ENCODE assay signal across 14 cellular contexts in the genomic region with DNA sequence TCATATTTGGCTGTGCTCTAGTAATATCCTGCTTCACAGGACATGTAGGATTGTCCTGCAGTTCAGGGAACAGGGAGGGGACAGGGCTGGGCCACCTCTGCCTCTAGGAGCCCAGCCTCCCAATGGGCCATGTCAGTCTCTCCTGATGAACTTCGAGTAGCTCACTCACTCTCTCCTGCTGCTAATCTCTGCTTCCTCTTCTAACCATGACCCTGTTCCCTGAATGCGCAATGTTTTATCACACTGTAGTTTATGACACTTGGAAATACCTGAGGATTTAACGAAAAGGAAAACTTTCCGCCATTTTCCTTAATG. TPM values are rescaled to one million over a fixed set of nuclear protein-coding genes. Genes with fewer than 3 reads are reported as not detected.
DNase-seq lines count a peak whose midpoint lies in the region; ATAC-seq and TF ChIP-seq lines count a peak whose summit lies in the region.
"Had no signal": no experiment of that assay in that cellular context is flagged by ENCODE, and none has a peak within 500 bp of the region (broad histone marks: within the 10 kb centered on the region; RNA-seq: fewer than 3 reads in every experiment).

No MANE protein-coding gene starts in this region.

- ATAC-seq in activated CD4-positive, alpha-beta T cell treated with anti-CD3 and anti-CD28 coated beads for 36 hours = no peak
- peak; percentile 44 for ATAC-seq in left lobe of liver
- no peak for ATAC-seq in stimulated activated naive CD8-positive, alpha-beta T cell treated with anti-CD3 and anti-CD28 coated beads, Interleukin-15, amount 100 ng/mL, for 72 hours

- peaks cover 20% of the 10 kb centered on the region for H3K4me1 Mint-ChIP-seq in activated CD4-positive, alpha-beta T cell treated with anti-CD3 and anti-CD28 coated beads for 36 hours
- peaks cover 29% of the 10 kb centered on the region for H3K4me1 Mint-ChIP-seq in stimulated activated naive CD8-positive, alpha-beta T cell treated with anti-CD3 and anti-CD28 coated beads, Interleukin-15, amount 100 ng/mL, for 72 hours

- no peak for TF ChIP-seq POLR2A in transverse colon (IDR thresholded peaks at IDR 0.05)

- no peaks in the 10 kb centered on the region for H3K9me3 Mint-ChIP-seq in activated CD4-positive, alpha-beta T cell treated with anti-CD3 and anti-CD28 coated beads for 36 hours (ENCODE audit: low read depth)
- H3K9me3 Mint-ChIP-seq in stimulated activated naive CD8-positive, alpha-beta T cell treated with anti-CD3 and anti-CD28 coated beads, Interleukin-15, amount 100 ng/mL, for 72 hours = no peaks in the 10 kb centered on the region
- H3K9me3 Mint-ChIP-seq: activated CD8-positive, alpha-beta T cell treated with anti-CD3 and anti-CD28 coated beads for 36 hours; immature natural killer cell had no signal

- H3K4me1 ChIP-seq in transverse colon = peaks cover 0 to 21% (median 8%) of the 10 kb centered on the region in 4 donors

- TF ChIP-seq EP300 in transverse colon (IDR thresholded peaks at IDR 0.05; ENCODE audit: low read depth) = no peak

- no peaks in the 10 kb centered on the region for H3K27me3 ChIP-seq in brain microvascular endothelial cell (replicated peaks)
- H3K27me3 ChIP-seq in transverse colon = no peaks in the 10 kb centered on the region

- peak overlapping the region; percentile 8 for H3K27ac Mint-ChIP-seq in activated CD4-positive, alpha-beta T cell treated with anti-CD3 and anti-CD28 coated beads for 36 hours
- peak overlapping the region in 1 of 2 donors; percentile 76 for H3K27ac Mint-ChIP-seq in stimulated activated naive CD8-positive, alpha-beta T cell treated with anti-CD3 and anti-CD28 coated beads, Interleukin-15, amount 100 ng/mL, for 72 hours
- H3K27ac Mint-ChIP-seq: T-helper 1 cell treated with Interleukin-12 subunit alpha and Interleukin-12 subunit beta and Interleukin-4 antibody, amounts not matched to agents 30 μg/mL and 1 μg/mL, for 36 hours had no signal

- POLR2A ChIA-PET in activated CD4-positive, alpha-beta T cell treated with anti-CD3 and anti-CD28 coated beads for 36 hours (lab: Charles Lee) = interaction anchor here (0.6 kb wide), 1 partner anchor 234 kb away, joined by 7 read pairs; no protein-coding TSS in a partner anchor

- WGBS in transverse colon (ENCODE audit: low coverage in 1 of 2), 2 donors = 79 to 82% methylated on average over 3 to 4 of the region's 4 CpGs

- intact Hi-C loops in activated CD4-positive, alpha-beta T cell treated with anti-CD3 and anti-CD28 coated beads for 36 hours (cut with DNase I, micrococcal nuclease) = no loop called here
- intact Hi-C loops in transverse colon (cut with DNase I; ENCODE audit: low total_unique reads) = no loop called here

- H3K36me3 Mint-ChIP-seq in activated CD4-positive, alpha-beta T cell treated with anti-CD3 and anti-CD28 coated beads for 36 hours (ENCODE audit: low read depth) = peaks cover 14% of the 10 kb centered on the region

- H3K27ac ChIP-seq in brain microvascular endothelial cell (peak overlapping the region; percentile 48), transverse colon (peak overlapping the region in 3 of 4 donors; percentile 58 to 65 (median 60))

- no peaks in the 10 kb centered on the region for H3K27me3 Mint-ChIP-seq in activated CD4-positive, alpha-beta T cell treated with anti-CD3 and anti-CD28 coated beads for 36 hours
- H3K27me3 Mint-ChIP-seq in stimulated activated naive CD8-positive, alpha-beta T cell treated with anti-CD3 and anti-CD28 coated beads, Interleukin-15, amount 100 ng/mL, for 72 hours = no peaks in the 10 kb centered on the region
- H3K27me3 Mint-ChIP-seq: activated CD8-positive, alpha-beta T cell treated with anti-CD3 and anti-CD28 coated beads for 36 hours had no signal

- no peak for DNase-seq in activated CD4-positive, alpha-beta T cell treated with anti-CD3 and anti-CD28 coated beads for 36 hours
- no peak for DNase-seq in activated CD4-positive, alpha-beta T cell treated with anti-CD3 and anti-CD28 coated beads for 48 hours
- DNase-seq in brain microvascular endothelial cell = no peak
- no peak for DNase-seq in left lobe of liver (ENCODE audit: low spot score)
- peak; percentile 39 for DNase-seq in transverse colon
- no peak for DNase-seq in NCI-H1436 treated with DMSO at 0.1 percent for 48 hours (lab: John Stamatoyannopoulos, UW)
- DNase-seq in stimulated activated CD4-positive, alpha-beta T cell treated with anti-CD3 and anti-CD28 coated beads, Interleukin-12 subunit alpha, Interleukin-12 subunit beta, amount 100 ng/mL, for 4 hours = no peak
- no peak for DNase-seq in stimulated activated naive CD8-positive, alpha-beta T cell treated with anti-CD3 and anti-CD28 coated beads, Interleukin-15, amount 100 ng/mL, for 72 hours
- DNase-seq: activated CD8-positive, alpha-beta T cell treated with anti-CD3 and anti-CD28 coated beads for 36 hours; activated naive CD4-positive, alpha-beta T cell treated with anti-CD3 and anti-CD28 coated beads, Interleukin-2, amount 50 U/mL, for 16 hours; cerebellar nuclear complex; immature natural killer cell had no signal

- TF ChIP-seq CTCF in brain microvascular endothelial cell (IDR thresholded peaks at IDR 0.05; ENCODE audit: low read depth, low read length, missing control alignments) (no peak), transverse colon (IDR thresholded peaks at IDR 0.05) (no peak)

- in situ Hi-C loops in brain microvascular endothelial cell (cut with HindIII; ENCODE audit: low pct_ligation_motif_present, low sequenced_read_pairs) = no loop called here
- in situ Hi-C loops in transverse colon (cut with MboI; ENCODE audit: low pct_ligation_motif_present in 1 of 4, low pct_unique_long_range_greater_than_20kb in 1 of 4, low sequenced_read_pairs in 3 of 4) = no loop called here

- peaks cover 8% of the 10 kb centered on the region for H3K36me3 ChIP-seq in brain microvascular endothelial cell (replicated peaks)
- peaks cover 0 to 27% (median 9%) of the 10 kb centered on the region in 4 donors for H3K36me3 ChIP-seq in transverse colon

- H3K4me3 ChIP-seq in brain microvascular endothelial cell (ENCODE audit: low read depth, low read length) (no peak overlapping the region), transverse colon (no peak overlapping the region)

- CTCF ChIA-PET in activated CD4-positive, alpha-beta T cell treated with anti-CD3 and anti-CD28 coated beads for 36 hours (lab: Charles Lee) = interaction anchor here (0.6 kb wide), 1 partner anchor 25 kb away, joined by 3 read pairs; no protein-coding TSS in a partner anchor

- no peaks in the 10 kb centered on the region for H3K9me3 ChIP-seq in transverse colon

- no peak overlapping the region for H3K4me3 Mint-ChIP-seq in activated CD4-positive, alpha-beta T cell treated with anti-CD3 and anti-CD28 coated beads for 36 hours
- no peak overlapping the region for H3K4me3 Mint-ChIP-seq in stimulated activated naive CD8-positive, alpha-beta T cell treated with anti-CD3 and anti-CD28 coated beads, Interleukin-15, amount 100 ng/mL, for 72 hours
- H3K4me3 Mint-ChIP-seq: activated CD8-positive, alpha-beta T cell treated with anti-CD3 and anti-CD28 coated beads for 36 hours; immature natural killer cell; neural crest cell; T-helper 1 cell treated with Interleukin-12 subunit alpha and Interleukin-12 subunit beta and Interleukin-4 antibody, amounts not matched to agents 30 μg/mL and 1 μg/mL, for 36 hours had no signal

RNA-seq across cellular contexts. Expression of gene PARP4, which starts 9.2 kb away (rescaled TPM):
- total RNA-seq in activated CD4-positive, alpha-beta T cell treated with anti-CD3 and anti-CD28 coated beads for 36 hours = 10 to 100 TPM; 24.6 to 29.1 TPM
- 23.1 TPM for total RNA-seq in left lobe of liver
- 100 to 1,000 TPM; 120 to 176 (median 147) TPM for total RNA-seq in transverse colon
